1 cellular context compared by ENCODE assay signal in genomic region chr5:177491429-177491945, GRCh38.
TF ChIP-seq lines count a peak whose summit lies in the region.

No MANE protein-coding gene starts in this region.

TF ChIP-seq in A549, 52 proteins besides CTCF, POLR2A, EP300 and RAD21 (continued from another document):
- TF ChIP-seq PBX3 (IDR thresholded peaks at IDR 0.05) (peak; percentile 25; the same call in 1 of the 2 replicates), FOXS1 (CRISPR knock-in tag; IDR thresholded peaks at IDR 0.05) (no peak), SMC3 (IDR thresholded peaks at IDR 0.05) (peak; percentile 68)
